In the genomic region with DNA sequence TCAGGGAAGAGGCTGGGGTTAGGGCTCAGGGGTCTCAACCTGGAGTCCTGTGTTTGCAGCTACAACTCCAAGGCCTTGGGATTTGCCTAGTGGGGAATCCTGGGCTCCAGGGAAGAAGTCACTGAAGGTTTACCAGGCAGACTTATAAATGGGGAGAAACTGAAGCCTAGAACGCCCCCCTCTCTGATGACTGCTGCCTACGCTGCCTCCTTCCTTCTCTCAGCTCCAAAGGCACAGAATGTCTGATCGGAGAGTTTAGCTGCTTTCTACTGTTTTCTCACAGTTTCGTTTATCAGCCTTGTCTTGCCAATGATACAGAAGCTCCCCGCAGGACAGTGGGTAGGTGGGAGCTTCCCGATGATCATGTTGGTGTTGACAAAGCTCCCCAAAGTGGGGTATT, we compare ENCODE assay signal across 26 cellular contexts.
DNase-seq lines count a peak whose midpoint lies in the region; ATAC-seq, FAIRE-seq and TF ChIP-seq lines count a peak whose summit lies in the region.
"Had no signal": no experiment of that assay in that cellular context is flagged by ENCODE, and none has a peak within 500 bp of the region (broad histone marks: within the 10 kb centered on the region; RNA-seq: fewer than 3 reads in every experiment).

No MANE protein-coding gene starts in this region.

- H3K36me3 ChIP-seq in heart right ventricle (no peaks in the 10 kb centered on the region), right atrium auricular region (no peaks in the 10 kb centered on the region), rectal smooth muscle tissue (ENCODE audit: control insufficient read depth, insufficient read depth, low read length) (no peaks in the 10 kb centered on the region)
- H3K36me3 ChIP-seq: BLaER1, brain microvascular endothelial cell, WERI-Rb-1 had no signal

- FAIRE-seq in HTR-8/SVneo (lab: Jason Lieb, UNC) = no peak
- FAIRE-seq: A549, GM12891 had no signal

- DNase-seq in heart right ventricle (no peak), left cardiac atrium (no peak), right atrium auricular region (ENCODE audit: low spot score) (no peak), HTR-8/SVneo (ENCODE audit: insufficient read length, low spot score) (no peak), NCI-H748 treated with DMSO at 0.1 percent for 48 hours (lab: John Stamatoyannopoulos, UW) (no peak)
- DNase-seq in activated CD4-positive, CD25-positive, alpha-beta regulatory T cell treated with anti-CD3 and anti-CD28 coated beads, Interleukin-2, amount 50 U/mL, for 72 hours = no peak
- DNase-seq: activated CD4-positive, alpha-beta T cell treated with anti-CD3 and anti-CD28 coated beads, Interleukin-2, amount 50 U/mL, for 1 hour; activated naive CD8-positive, alpha-beta T cell treated with anti-CD3 and anti-CD28 coated beads, Interleukin-2, amount 10 ng/mL, durations not matched to agents 7 days and 5 days; Calu3; foreskin melanocyte; natural killer cell; NCI-H1694 treated with DMSO at 0.1 percent for 48 hours; NCI-H2171 treated with DMSO at 0.1 percent for 48 hours; NCI-H526 treated with DMSO at 0.1 percent for 48 hours; stimulated activated CD4-positive, alpha-beta T cell treated with anti-CD3 and anti-CD28 coated beads, Interleukin-1b, Interleukin-23, amount 100 ng/mL, for 48 hours; testis; WERI-Rb-1 had no signal

- ATAC-seq in heart right ventricle (no peak), left cardiac atrium (no peak), GM19452 (IDR thresholded peaks at IDR 0.05; ENCODE audit: unreplicated experiment) (no peak)
- ATAC-seq: A549; natural killer cell; stimulated activated effector memory CD8-positive, alpha-beta T cell treated with anti-CD3 and anti-CD28 coated beads, Interleukin-12 subunit alpha, Interleukin-12 subunit beta, amount 100 ng/mL, for 72 hours had no signal

- H3K27me3 ChIP-seq in heart right ventricle (no peaks in the 10 kb centered on the region), right atrium auricular region (no peaks in the 10 kb centered on the region), rectal smooth muscle tissue (ENCODE audit: control insufficient read depth, insufficient read depth, low read length) (no peaks in the 10 kb centered on the region)
- H3K27me3 ChIP-seq: BLaER1, brain microvascular endothelial cell, testis had no signal

- H3K4me1 ChIP-seq in heart right ventricle (peaks cover 28 to 87% (median 65%) of the 10 kb centered on the region in 9 donors), right atrium auricular region (peaks cover 0 to 57% of the 10 kb centered on the region in 2 donors), rectal smooth muscle tissue (ENCODE audit: control insufficient read depth, insufficient read depth, low read length) (peaks cover 20% of the 10 kb centered on the region)
- H3K4me1 ChIP-seq: A549, BLaER1, testis had no signal

- TF ChIP-seq CTCF in heart right ventricle (IDR thresholded peaks at IDR 0.05) (no peak), right atrium auricular region (IDR thresholded peaks at IDR 0.05) (no peak)

- intact Hi-C loops in heart right ventricle (cut with DNase I) (loop anchor here in 3 of 10 donors (5.0 to 10.0 kb wide), 3 partner anchors 72 to 90 kb away; no protein-coding TSS in a partner anchor), left cardiac atrium (cut with DNase I) (no loop called here)

- H3K27ac ChIP-seq in heart right ventricle = peak overlapping the region in 8 of 10 donors; percentile 54 to 79 (median 72)
- H3K27ac ChIP-seq in right atrium auricular region = peak overlapping the region; percentile 69 to 72
- peak overlapping the region; percentile 73 for H3K27ac ChIP-seq in rectal smooth muscle tissue (ENCODE audit: low read depth, low read length)
- H3K27ac ChIP-seq: A549, BLaER1, brain microvascular endothelial cell, RWPE1, testis, WERI-Rb-1 had no signal

- H3K9ac ChIP-seq in rectal smooth muscle tissue (ENCODE audit: low read length) = no peak overlapping the region
- H3K9ac ChIP-seq: BLaER1 had no signal

- no peak overlapping the region for H3K4me3 ChIP-seq in heart right ventricle
- no peak overlapping the region for H3K4me3 ChIP-seq in right atrium auricular region
- no peak overlapping the region for H3K4me3 ChIP-seq in rectal smooth muscle tissue (ENCODE audit: low read length)
- H3K4me3 ChIP-seq: A549, BLaER1, skin epidermis, testis had no signal

- 79 to 82% methylated on average over 6 of the region's 6 CpGs for WGBS in heart right ventricle, 2 donors

- no peaks in the 10 kb centered on the region for H3K9me3 ChIP-seq in heart right ventricle
- no peaks in the 10 kb centered on the region for H3K9me3 ChIP-seq in right atrium auricular region
- H3K9me3 ChIP-seq: A549, BLaER1, testis had no signal
